24 cellular contexts compared by ENCODE assay signal in the genomic region with DNA sequence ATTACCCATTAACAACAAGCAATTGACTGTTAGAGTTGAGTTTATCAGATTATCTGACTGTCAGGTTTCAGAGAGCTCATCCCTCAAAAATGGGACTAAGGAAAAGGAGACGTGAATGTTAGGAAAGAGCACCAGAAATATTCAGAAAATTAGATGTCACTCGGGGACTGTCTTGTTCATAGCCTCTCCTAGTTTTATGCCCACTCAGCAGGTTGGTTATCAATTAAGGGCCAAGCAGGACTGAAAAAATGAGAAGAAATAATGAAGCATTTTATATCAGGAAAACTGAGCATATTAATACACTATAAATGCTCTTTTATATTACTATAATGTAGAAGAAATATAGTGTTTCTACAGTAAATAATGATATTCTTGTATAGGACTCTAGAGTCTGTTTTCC.
"Had no signal": no experiment of that assay in that cellular context is flagged by ENCODE, and none has a peak within 500 bp of the region (broad histone marks: within the 10 kb centered on the region; RNA-seq: fewer than 3 reads in every experiment).

No MANE protein-coding gene starts in this region.

- H3K27me3 ChIP-seq: colonic mucosa, gastrocnemius medialis, left lung, right atrium auricular region, sigmoid colon, spleen, testis, tibial artery had no signal

- H3K36me3 ChIP-seq: colonic mucosa, gastrocnemius medialis, left lung, prostate gland, right atrium auricular region, sigmoid colon, spleen, tibial artery had no signal

- H3K4me3 ChIP-seq: colonic mucosa, gastrocnemius medialis, left lung, mucosa of descending colon, prostate gland, right atrium auricular region, sigmoid colon, spleen, testis, tibial artery had no signal

- H3K27ac ChIP-seq: colonic mucosa, epithelial cell of prostate, gastrocnemius medialis, left lung, prostate gland, right atrium auricular region, sigmoid colon, spleen, tibial artery had no signal

- FAIRE-seq: keratinocyte had no signal

- H3K4me1 ChIP-seq: colonic mucosa, gastrocnemius medialis, left lung, prostate gland, right atrium auricular region, sigmoid colon, tibial artery had no signal

- ATAC-seq: esophagus mucosa; gastrocnemius medialis; left lung; mucosa of descending colon; natural killer cell treated with Interleukin-12 subunit alpha and Interleukin-12 subunit beta and Interleukin-15 and Interleukin-18, amount 100 ng/mL, for 72 hours; stimulated activated memory B cell treated with anti-CD40 and anti-IgM and Interleukin-4, amounts not matched to agents 10 μg/mL and 1 μg/mL and 100 μg/mL, for 72 hours; stimulated activated naive CD8-positive, alpha-beta T cell treated with anti-CD3 and anti-CD28 coated beads, Interleukin-15, Interleukin-2, amounts not matched to agents 100 U/mL and 50 U/mL, for 24 hours had no signal

- DNase-seq: colonic mucosa; effector CD8-positive, alpha-beta T cell; endodermal cell; foreskin fibroblast; gastrocnemius medialis; head of caudate nucleus; left lung; mesenchymal stem cell; mucosa of descending colon; naive B cell; sigmoid colon; spleen; stimulated activated CD4-positive, alpha-beta T cell treated with anti-CD3 and anti-CD28 coated beads, Interleukin-4, amount 100 ng/mL, for 4 hours; stimulated activated naive CD8-positive, alpha-beta T cell treated with anti-CD3 and anti-CD28 coated beads, Interleukin-15, Interleukin-2, amounts not matched to agents 100 U/mL and 50 U/mL, for 24 hours; substantia nigra; tibial artery had no signal

- H3K9me3 ChIP-seq: colonic mucosa, gastrocnemius medialis, mucosa of descending colon, prostate gland, right atrium auricular region, sigmoid colon, testis, tibial artery had no signal
